ENCODE assay signal across 1 cellular context in genomic region chr5:54278031-54278830, GRCh38.
TF ChIP-seq lines count a peak whose summit lies in the region.

No MANE protein-coding gene starts in this region.

TF ChIP-seq in WTC11, 78 proteins besides CTCF, POLR2A, EP300 and RAD21 (continued from another document):
- TF ChIP-seq E2F5 (CRISPR knock-in tag; IDR thresholded peaks at IDR 0.05) (no peak), NFATC4 (CRISPR knock-in tag; IDR thresholded peaks at IDR 0.05) (no peak), ARID4B (CRISPR knock-in tag; IDR thresholded peaks at IDR 0.05; ENCODE audit: borderline replicate concordance) (no peak), ATF6 (CRISPR knock-in tag; IDR thresholded peaks at IDR 0.05) (no peak), TEAD1 (CRISPR knock-in tag; IDR thresholded peaks at IDR 0.05) (no peak), MLX (CRISPR knock-in tag; IDR thresholded peaks at IDR 0.05) (no peak), ZNF671 (CRISPR knock-in tag; IDR thresholded peaks at IDR 0.05) (no peak), ZNF263 (CRISPR knock-in tag; IDR thresholded peaks at IDR 0.05; ENCODE audit: low read depth) (no peak), ZNF396 (CRISPR knock-in tag; IDR thresholded peaks at IDR 0.05; ENCODE audit: borderline replicate concordance) (no peak), OVOL2 (CRISPR knock-in tag; IDR thresholded peaks at IDR 0.05; ENCODE audit: borderline replicate concordance) (no peak)
